ENCODE assay signal across 8 cellular contexts in genomic region chr3:69738291-69738690, GRCh38. TPM values are rescaled to one million over a fixed set of nuclear protein-coding genes. Genes with fewer than 3 reads are reported as not detected.
DNase-seq lines count a peak whose midpoint lies in the region; ATAC-seq and TF ChIP-seq lines count a peak whose summit lies in the region.

No MANE protein-coding gene starts in this region.

- TF ChIP-seq CTCF in AG04449 (IDR thresholded peaks at IDR 0.05; ENCODE audit: insufficient read depth, low read length, missing control alignments) (no peak), coronary artery (IDR thresholded peaks at IDR 0.05) (no peak)

- H3K27me3 ChIP-seq in muscle layer of colon (ENCODE audit: control insufficient read depth in 1 of 2, insufficient read depth in 2 of 2, low read length in 2 of 2) = no peaks in the 10 kb centered on the region

- ATAC-seq in GM18520 (IDR thresholded peaks at IDR 0.05; ENCODE audit: unreplicated experiment) = no peak

- CTCF ChIA-PET in AG04449 (lab: Yijun Ruan, JAX) = interaction anchor here (1.3 kb wide), 1 partner anchor 19 kb away, joined by 4 read pairs; no protein-coding TSS in a partner anchor

- no peaks in the 10 kb centered on the region for H3K36me3 ChIP-seq in muscle layer of colon (ENCODE audit: insufficient read depth, low read length)

- DNase-seq in AG04449 (ENCODE audit: low read depth, low spot score) (no peak), M059J (ENCODE audit: low read depth) (peak; percentile 27), coronary artery (ENCODE audit: low spot score) (no peak), midbrain (lab: John Stamatoyannopoulos, UW) (no peak), NCI-H1436 (lab: John Stamatoyannopoulos, UW) (no peak), COR-L47 (lab: John Stamatoyannopoulos, UW) (no peak)

- no peaks in the 10 kb centered on the region for H3K9me3 ChIP-seq in muscle layer of colon (ENCODE audit: low read length)

- H3K4me3 ChIP-seq in AG04449 (ENCODE audit: low read depth, low read length) (peak overlapping the region; percentile 71), coronary artery (peak overlapping the region; percentile 98), muscle layer of colon (ENCODE audit: low read depth in 1 of 2, low read length in 2 of 2) (peak overlapping the region; percentile 70 to 75)

- peak overlapping the region in 1 of 2 donors; percentile 87 for H3K27ac ChIP-seq in coronary artery
- peak overlapping the region; percentile 80 for H3K27ac ChIP-seq in muscle layer of colon (ENCODE audit: low read depth, low read length)

- peak overlapping the region; percentile 30 for H3K9ac ChIP-seq in muscle layer of colon (ENCODE audit: low read length)

- H3K4me1 ChIP-seq in muscle layer of colon (ENCODE audit: insufficient read depth, low read length) = peaks cover 35% of the 10 kb centered on the region

- POLR2A ChIA-PET in AG04449 (lab: Yijun Ruan, JAX) = no interaction called here

RNA-seq across cellular contexts. Expression of gene MITF, which starts 1.0 kb away (rescaled TPM):
- 6.3 and 11.7 TPM in 2 replicates for total RNA-seq in M059J (2014; rRNA removed; shearing (Covaris generic))
